ENCODE assay signal across 1 cellular context in genomic region chr15:65383991-65384390, GRCh38.
TF ChIP-seq lines count a peak whose summit lies in the region.

No MANE protein-coding gene starts in this region.

TF ChIP-seq in endothelial cell of umbilical vein, 7 proteins besides CTCF, POLR2A, EP300 and RAD21 (continued from another document):
- no peak for TF ChIP-seq FOS (IDR thresholded peaks at IDR 0.05; ENCODE audit: borderline replicate concordance, insufficient read depth, low read length)
- TF ChIP-seq POLR2AphosphoS5 (IDR thresholded peaks at IDR 0.05; ENCODE audit: insufficient read depth, low read depth, low read length): no peak
- no peak for TF ChIP-seq MYC (IDR thresholded peaks at IDR 0.05; ENCODE audit: low read depth, low read length)
- TF ChIP-seq GATA2 (IDR thresholded peaks at IDR 0.05; ENCODE audit: insufficient read depth, insufficient read length, low read depth, low read length): no peak
- TF ChIP-seq JUN (IDR thresholded peaks at IDR 0.05; ENCODE audit: borderline replicate concordance, insufficient read depth, insufficient read length, low read depth): no peak
TF ChIP-seq in endothelial cell of umbilical vein: peak in this region for 0.
